ENCODE assay signal across 8 cellular contexts in the genomic region with DNA sequence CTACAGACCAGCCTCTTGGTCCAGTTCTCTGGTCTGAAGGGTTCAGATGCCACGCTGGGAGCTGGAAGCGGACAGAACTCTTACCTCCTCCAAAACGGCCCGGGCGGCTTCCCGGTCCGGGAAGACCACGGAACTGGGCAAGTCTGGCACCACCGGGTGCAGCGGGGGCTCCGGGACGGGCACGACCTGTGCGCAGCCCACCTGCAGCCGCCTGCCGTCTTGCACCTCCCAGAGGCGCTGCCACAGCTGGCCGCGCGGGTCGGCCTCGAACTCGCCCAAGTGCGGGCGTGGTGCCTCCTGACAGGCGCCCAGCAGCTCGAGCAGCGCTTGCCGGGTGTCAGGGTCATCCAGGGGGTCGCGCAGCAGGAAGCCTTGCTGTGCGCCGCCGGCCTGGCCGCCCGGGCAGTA. TPM values are rescaled to one million over a fixed set of nuclear protein-coding genes. Genes with fewer than 3 reads are reported as not detected.
DNase-seq lines count a peak whose midpoint lies in the region; ATAC-seq lines count a peak whose summit lies in the region.

No MANE protein-coding gene starts in this region.

- intact Hi-C loops in left cardiac atrium (cut with DNase I) = no loop called here

- in situ Hi-C loops in ACHN (cut with HindIII; ENCODE audit: low pct_ligation_motif_present, low pct_unique_long_range_greater_than_20kb, low sequenced_read_pairs) = no loop called here

- peak overlapping the region; percentile 75 for H3K4me3 ChIP-seq in skeletal muscle satellite cell (ENCODE audit: low read length)

- H3K9ac ChIP-seq in skeletal muscle satellite cell (ENCODE audit: low read depth, low read length) = no peak overlapping the region

- H3K4me2 ChIP-seq in skeletal muscle satellite cell (ENCODE audit: low read length) = peak overlapping the region; percentile 84

- peak; percentile 63 for DNase-seq in activated CD8-positive, alpha-beta memory T cell treated with anti-CD3 and anti-CD28 coated beads for 24 hours
- no peak for DNase-seq in activated CD8-positive, alpha-beta memory T cell treated with anti-CD3 and anti-CD28 coated beads, Interleukin-2, amount 50 U/mL, for 4 hours
- peak; percentile 66 for DNase-seq in activated CD8-positive, alpha-beta memory T cell treated with anti-CD3 and anti-CD28 coated beads, Interleukin-2, amount 50 U/mL, for 48 hours
- DNase-seq in left cardiac atrium = peak; percentile 55
- no peak for DNase-seq in ACHN
- DNase-seq in NCI-H510A (lab: John Stamatoyannopoulos, UW) = no peak

- peaks cover 36% of the 10 kb centered on the region for H3K27me3 ChIP-seq in skeletal muscle satellite cell (ENCODE audit: control insufficient read depth, insufficient read depth, low read length)

- no peaks in the 10 kb centered on the region for H3K9me3 ChIP-seq in skeletal muscle satellite cell (replicated peaks; ENCODE audit: low read length)

- H3K4me1 ChIP-seq in skeletal muscle satellite cell (ENCODE audit: control insufficient read depth, insufficient read depth, low read length) = peaks cover 8% of the 10 kb centered on the region

- H3K36me3 ChIP-seq in skeletal muscle satellite cell (ENCODE audit: insufficient read depth, low read length) = no peaks in the 10 kb centered on the region

- ATAC-seq in HG03103 (IDR thresholded peaks at IDR 0.05; ENCODE audit: low read depth, unreplicated experiment) (peak; percentile 14), left cardiac atrium (no peak)

RNA-seq across cellular contexts. Expression of a gene that starts 0.8 kb away (rescaled TPM):
- total RNA-seq in left cardiac atrium = 1 to 10 TPM; 3.7 to 7.8 TPM
- 0.44 and 1.0 TPM in 2 replicates for total RNA-seq in skeletal muscle satellite cell (2012; rRNA removed)

RNA-seq across cellular contexts. Expression of a gene that starts 12.6 kb away (rescaled TPM):
- total RNA-seq in left cardiac atrium = 1 to 10 TPM; 3.2 to 8.0 TPM
- total RNA-seq in skeletal muscle satellite cell (2012; rRNA removed) = 0.25 and 0.66 TPM in 2 replicates

RNA-seq across cellular contexts. Expression of a gene that starts 52.3 kb away (rescaled TPM):
- 10 to 100 TPM in 1 of 2 donors, 1 to 10 TPM in 1; 4.4 to 10.4 TPM for total RNA-seq in left cardiac atrium
- total RNA-seq in skeletal muscle satellite cell (2012; rRNA removed) = 6.3 and 13.7 TPM in 2 replicates

Comparison
In these comparisons a context has a peak if more than half of its experiments do, and no peak if none do; other contexts are left out.
1. DNase-seq: peak in activated CD8-positive, alpha-beta memory T cell treated with anti-CD3 and anti-CD28 coated beads for 24 hours (single experiment), activated CD8-positive, alpha-beta memory T cell treated with anti-CD3 and anti-CD28 coated beads, Interleukin-2, amount 50 U/mL, for 48 hours (single experiment) and left cardiac atrium (single experiment); none in activated CD8-positive, alpha-beta memory T cell treated with anti-CD3 and anti-CD28 coated beads, Interleukin-2, amount 50 U/mL, for 4 hours (single experiment), ACHN (single experiment) and NCI-H510A (single experiment).